Comparison of ENCODE assay signal across 9 cellular contexts in genomic region chr20:32040142-32040953, GRCh38. TPM values are rescaled to one million over a fixed set of nuclear protein-coding genes. Genes with fewer than 3 reads are reported as not detected.
DNase-seq lines count a peak whose midpoint lies in the region; ATAC-seq and TF ChIP-seq lines count a peak whose summit lies in the region.
"Had no signal": no experiment of that assay in that cellular context is flagged by ENCODE, and none has a peak within 500 bp of the region (broad histone marks: within the 10 kb centered on the region; RNA-seq: fewer than 3 reads in every experiment).

No MANE protein-coding gene starts in this region.

- H3K4me1 Mint-ChIP-seq in memory B cell: peaks cover 37% of the 10 kb centered on the region
- no peaks in the 10 kb centered on the region for H3K4me1 Mint-ChIP-seq in activated CD4-positive, alpha-beta T cell treated with anti-CD3 and anti-CD28 coated beads for 36 hours

- H3K27ac Mint-ChIP-seq in memory B cell: peak overlapping the region; percentile 75
- H3K27ac Mint-ChIP-seq in activated CD4-positive, alpha-beta T cell treated with anti-CD3 and anti-CD28 coated beads for 36 hours: no peak overlapping the region

- H3K9me3 ChIP-seq in SU-DHL-6 (ENCODE audit: insufficient read depth, low read length): no peaks in the 10 kb centered on the region

- ATAC-seq in HG02884 (IDR thresholded peaks at IDR 0.05; ENCODE audit: unreplicated experiment) (peak; percentile 57), memory B cell (ENCODE audit: low read depth) (peak; percentile 93)
- no peak for ATAC-seq in activated CD4-positive, alpha-beta T cell treated with anti-CD3 and anti-CD28 coated beads for 36 hours

- H3K36me3 Mint-ChIP-seq in memory B cell: no peaks in the 10 kb centered on the region
- H3K36me3 Mint-ChIP-seq in activated CD4-positive, alpha-beta T cell treated with anti-CD3 and anti-CD28 coated beads for 36 hours (ENCODE audit: low read depth): no peaks in the 10 kb centered on the region

- no peaks in the 10 kb centered on the region for H4K20me1 ChIP-seq in SU-DHL-6 (ENCODE audit: low read depth, low read length)

- POLR2A ChIA-PET in activated CD4-positive, alpha-beta T cell treated with anti-CD3 and anti-CD28 coated beads for 36 hours (lab: Charles Lee): interaction anchor here (0.7 kb wide), 1 partner anchor 11 kb away, joined by 8 read pairs; no protein-coding TSS in a partner anchor

- peak overlapping the region; percentile 81 for H3K4me2 ChIP-seq in SU-DHL-6 (ENCODE audit: low read depth, low read length, poor library complexity, severe bottlenecking)

- H3K9ac ChIP-seq in SU-DHL-6 (ENCODE audit: low read length): peak overlapping the region; percentile 67

- H3K4me3 ChIP-seq in SU-DHL-6 (ENCODE audit: insufficient read depth, low read length, poor library complexity, severe bottlenecking): peak overlapping the region; percentile 53

- no peaks in the 10 kb centered on the region for H3K36me3 ChIP-seq in SU-DHL-6 (ENCODE audit: low read length)

- H3K79me2 ChIP-seq in SU-DHL-6 (ENCODE audit: insufficient read depth, low read length): no peaks in the 10 kb centered on the region

- H3K9me3 Mint-ChIP-seq in memory B cell: peaks cover 3% of the 10 kb centered on the region
- H3K9me3 Mint-ChIP-seq in activated CD4-positive, alpha-beta T cell treated with anti-CD3 and anti-CD28 coated beads for 36 hours (ENCODE audit: low read depth): no peaks in the 10 kb centered on the region

- H3K27ac ChIP-seq in SU-DHL-6 (ENCODE audit: low read depth, low read length): peak overlapping the region; percentile 99

- intact Hi-C loops in activated CD4-positive, alpha-beta T cell treated with anti-CD3 and anti-CD28 coated beads for 36 hours (cut with DNase I, micrococcal nuclease): no loop called here

- no peak overlapping the region for H2AFZ ChIP-seq in SU-DHL-6 (ENCODE audit: low read depth, low read length, severe bottlenecking)

- CTCF ChIA-PET in activated CD4-positive, alpha-beta T cell treated with anti-CD3 and anti-CD28 coated beads for 36 hours (lab: Charles Lee): interaction anchor here (1.1 kb wide), 1 partner anchor 9 kb away, joined by 3 read pairs; no protein-coding TSS in a partner anchor

- TF ChIP-seq CTCF in GM13976 (IDR thresholded peaks at IDR 0.05; ENCODE audit: borderline replicate concordance, control extremely low read depth, extremely low read depth, insufficient read depth, missing control alignments) (no peak), SU-DHL-6 (IDR thresholded peaks at IDR 0.05; ENCODE audit: insufficient read depth, low read length, poor library complexity, severe bottlenecking) (no peak)

- DNase-seq in GM13976 (ENCODE audit: low spot score) (peak; percentile 62), memory B cell (ENCODE audit: low spot score in 2 of 2) (peak; percentile 74 to 77), cerebellar cortex (ENCODE audit: low spot score) (no peak), NCI-H2171 (lab: John Stamatoyannopoulos, UW) (no peak)
- no peak for DNase-seq in central memory CD4-positive, alpha-beta T cell
- DNase-seq in activated CD4-positive, alpha-beta T cell treated with anti-CD3 and anti-CD28 coated beads for 36 hours: no peak

- H3K9me2 ChIP-seq in SU-DHL-6 (replicated peaks; ENCODE audit: insufficient read depth, low read length): no peaks in the 10 kb centered on the region

- H3K4me3 Mint-ChIP-seq in memory B cell: peak overlapping the region; percentile 69
- no peak overlapping the region for H3K4me3 Mint-ChIP-seq in activated CD4-positive, alpha-beta T cell treated with anti-CD3 and anti-CD28 coated beads for 36 hours

- in situ Hi-C loops in GM13976 (cut with MboI; ENCODE audit: low sequenced_read_pairs, unreplicated experiment): no loop called here

- H3K27me3 ChIP-seq in SU-DHL-6 (ENCODE audit: low read length): no peaks in the 10 kb centered on the region

- peaks cover 84% of the 10 kb centered on the region for H3F3A ChIP-seq in SU-DHL-6 (ENCODE audit: insufficient read depth)

- no peaks in the 10 kb centered on the region for H3K27me3 Mint-ChIP-seq in memory B cell
- H3K27me3 Mint-ChIP-seq in activated CD4-positive, alpha-beta T cell treated with anti-CD3 and anti-CD28 coated beads for 36 hours: peaks cover 27% of the 10 kb centered on the region

RNA-seq across cellular contexts. Expression of gene HCK, which starts 11.7 kb away (rescaled TPM):
- not detected for total RNA-seq in activated CD4-positive, alpha-beta T cell treated with anti-CD3 and anti-CD28 coated beads for 36 hours

RNA-seq across cellular contexts. Expression of gene CCM2L, which starts 30.1 kb away (rescaled TPM):
- not detected for total RNA-seq in activated CD4-positive, alpha-beta T cell treated with anti-CD3 and anti-CD28 coated beads for 36 hours
- total RNA-seq: M059J had no signal

Comparison
In these comparisons a context has a peak if more than half of its experiments do, and no peak if none do; other contexts are left out.
1. DNase-seq: peak in GM13976 (single experiment) and memory B cell (2 of 2); none in central memory CD4-positive, alpha-beta T cell (single experiment), cerebellar cortex (single experiment), NCI-H2171 (single experiment) and activated CD4-positive, alpha-beta T cell treated with anti-CD3 and anti-CD28 coated beads for 36 hours (single experiment).